Comparison of ENCODE assay signal across 9 cellular contexts in the genomic region with DNA sequence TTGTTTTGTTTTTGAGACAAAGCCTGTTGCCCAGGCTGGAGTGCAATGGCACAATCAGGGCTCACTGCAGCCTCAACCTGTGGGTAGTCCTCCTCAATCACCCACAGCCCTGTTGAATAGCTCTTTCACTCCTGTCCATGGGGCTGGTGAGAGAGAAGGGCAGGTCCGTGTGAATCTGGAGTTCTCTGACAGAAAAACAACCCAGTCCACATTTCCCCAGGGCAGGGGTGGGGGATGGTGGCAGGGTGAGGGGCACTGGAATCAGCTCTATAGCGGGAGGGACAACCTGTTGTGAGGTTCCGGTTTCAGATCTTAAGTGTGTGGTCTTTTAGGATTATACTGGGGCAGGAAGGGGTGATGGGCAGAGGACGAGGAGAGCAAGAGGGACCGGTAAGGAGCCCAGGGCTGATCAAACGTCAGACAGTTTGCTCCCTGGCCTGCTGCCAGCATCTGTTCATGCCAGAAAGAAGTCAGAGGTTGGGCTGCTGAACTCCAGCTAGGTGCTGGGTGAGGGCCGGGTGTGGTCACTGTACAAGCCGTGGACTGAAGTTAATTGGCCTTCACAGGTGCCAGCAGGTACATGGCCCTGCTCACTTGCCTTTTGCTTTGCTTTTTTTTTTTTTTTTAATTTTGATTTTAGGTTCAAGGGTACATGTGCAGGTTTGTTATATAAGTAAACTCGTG. TPM values are rescaled to one million over a fixed set of nuclear protein-coding genes. Genes with fewer than 3 reads are reported as not detected.
A peak's percentile ranks its signal among the peaks of the same experiment; 100 is the strongest.
DNase-seq lines count a peak whose midpoint lies in the region; TF ChIP-seq lines count a peak whose summit lies in the region.
"Had no signal": no experiment of that assay in that cellular context is flagged by ENCODE, and none has a peak within 500 bp of the region (broad histone marks: within the 10 kb centered on the region; RNA-seq: fewer than 3 reads in every experiment).

No MANE protein-coding gene starts in this region.

- H3K4me1 ChIP-seq in prostate gland (replicated peaks): no peaks in the 10 kb centered on the region

- intact Hi-C loops in prostate gland (cut with DNase I): no loop called here

- TF ChIP-seq POLR2A in prostate gland (IDR thresholded peaks at IDR 0.05): no peak

- 28% methylated on average over 9 of the region's 9 CpGs for WGBS in prostate gland

- DNase-seq in Jurkat, Clone E6-1 (ENCODE audit: low read depth, low spot score): peak; percentile 24
- DNase-seq in NCI-H524 (lab: John Stamatoyannopoulos, UW) (peak; percentile 61 to 78), dermis blood vessel endothelial cell (peak; percentile 12), prostate gland (ENCODE audit: low spot score) (peak; percentile 12), DMS114 treated with DMSO at 0.1 percent for 48 hours (lab: John Stamatoyannopoulos, UW; ENCODE audit: unreplicated experiment) (no peak), COLO829 (ENCODE audit: low spot score) (no peak)
- no peak for DNase-seq in activated T-cell treated with anti-CD3 and anti-CD28 coated beads, Interleukin-2, amount 50 U/mL, for 48 hours
- DNase-seq: activated CD4-positive, alpha-beta T cell treated with anti-CD3 and anti-CD28 coated beads, Interleukin-2, amount 50 U/mL, for 1 hour; effector CD4-positive, alpha-beta T cell had no signal

- H3K27ac ChIP-seq in prostate gland: no peak overlapping the region

- H3K4me3 ChIP-seq in Jurkat, Clone E6-1 (ENCODE audit: low read length): no peak overlapping the region
- no peak overlapping the region for H3K4me3 ChIP-seq in prostate gland

- H3K27me3 ChIP-seq in prostate gland (replicated peaks; ENCODE audit: insufficient read depth): no peaks in the 10 kb centered on the region

- H3K36me3 ChIP-seq in prostate gland: no peaks in the 10 kb centered on the region

- no peaks in the 10 kb centered on the region for H3K9me3 ChIP-seq in prostate gland

- TF ChIP-seq CTCF in prostate gland (IDR thresholded peaks at IDR 0.05): no peak

RNA-seq across cellular contexts. Expression of gene MKRN1, which starts 33.2 kb away (rescaled TPM):
- polyA plus RNA-seq in Jurkat, Clone E6-1 (2012; ENCODE audit: insufficient read depth, insufficient read length): 83.1 TPM
- 56.7 and 72.4 TPM in 2 replicates for total RNA-seq in dermis blood vessel endothelial cell
- total RNA-seq in prostate gland: 100 to 1,000 TPM in 1 of 2 donors, 10 to 100 TPM in 1; 69.0 to 108 TPM

Comparison
In these comparisons a context has a peak if more than half of its experiments do, and no peak if none do; other contexts are left out.
1. DNase-seq: peak in Jurkat, Clone E6-1 (single experiment), NCI-H524 (2 of 2), dermis blood vessel endothelial cell (single experiment) and prostate gland (single experiment); none in DMS114 treated with DMSO at 0.1 percent for 48 hours (single experiment), activated T-cell treated with anti-CD3 and anti-CD28 coated beads, Interleukin-2, amount 50 U/mL, for 48 hours (0 of 2) and COLO829 (single experiment).